12 cellular contexts compared by ENCODE assay signal in genomic region chr2:186422226-186422625, GRCh38.
DNase-seq lines count a peak whose midpoint lies in the region; ATAC-seq, FAIRE-seq and TF ChIP-seq lines count a peak whose summit lies in the region.
"Had no signal": no experiment of that assay in that cellular context is flagged by ENCODE, and none has a peak within 500 bp of the region (broad histone marks: within the 10 kb centered on the region; RNA-seq: fewer than 3 reads in every experiment).

No MANE protein-coding gene starts in this region.

- H3K9me3 Mint-ChIP-seq in activated CD4-positive, alpha-beta memory T cell treated with anti-CD3 and anti-CD28 coated beads for 36 hours = no peaks in the 10 kb centered on the region

- H3K36me3 ChIP-seq in HepG2 (replicated peaks in 1 of 2; ENCODE audit: control insufficient read depth in 1 of 2, insufficient read depth in 2 of 2, low read length in 2 of 2) = peaks cover 0 to 5% of the 10 kb centered on the region in 2 experiments; a peak in 1 of 5 replicates
- H3K36me3 ChIP-seq: HAP-1 had no signal

- DNase-seq in AG04449 (ENCODE audit: low read depth, low spot score) = peak; percentile 38
- peak; percentile 76 for DNase-seq in M059J (ENCODE audit: low read depth)
- DNase-seq in cardiac fibroblast (ENCODE audit: low read depth in 2 of 2) = peak; percentile 94 to 96
- DNase-seq in HepG2 (ENCODE audit: low spot score) = no peak
- DNase-seq in NCI-H2227 (lab: John Stamatoyannopoulos, UW; ENCODE audit: unreplicated experiment) = no peak
- DNase-seq in activated CD4-positive, alpha-beta T cell treated with anti-CD3 and anti-CD28 coated beads, Interleukin-2, amount 50 U/mL, for 4 hours = no peak
- no peak for DNase-seq in GM10266 (ENCODE audit: extremely low spot score)
- no peak for DNase-seq in activated CD4-positive, alpha-beta memory T cell treated with anti-CD3 and anti-CD28 coated beads for 36 hours
- DNase-seq: CD4-positive, CD25-positive, alpha-beta regulatory T cell had no signal

- no peak for TF ChIP-seq CTCF in AG04449 (IDR thresholded peaks at IDR 0.05; ENCODE audit: insufficient read depth, low read length, missing control alignments)
- TF ChIP-seq CTCF in cardiac fibroblast (IDR thresholded peaks at IDR 0.05; ENCODE audit: low read depth, low read length) = no peak
- TF ChIP-seq CTCF in HepG2 (CRISPR knock-in tag; IDR thresholded peaks at IDR 0.05) = no peak
- TF ChIP-seq CTCF in GM10266 (IDR thresholded peaks at IDR 0.05; ENCODE audit: control insufficient read depth, insufficient read depth, low read depth, missing control alignments) = no peak

- CTCF ChIA-PET in AG04449 (lab: Yijun Ruan, JAX) = no interaction called here
- CTCF ChIA-PET in HepG2 (lab: Yijun Ruan, JAX; ENCODE audit: low intra/inter-chr PET ratio, low total read pairs) = no interaction called here
- CTCF ChIA-PET in activated CD4-positive, alpha-beta memory T cell treated with anti-CD3 and anti-CD28 coated beads for 36 hours (lab: Charles Lee) = no interaction called here

- no peak overlapping the region for H3K4me2 ChIP-seq in HepG2 (ENCODE audit: low read depth, low read length)

- TF ChIP-seq RAD21 in HepG2 (CRISPR knock-in tag; IDR thresholded peaks at IDR 0.05) = no peak

- H3K27me3 Mint-ChIP-seq in activated CD4-positive, alpha-beta memory T cell treated with anti-CD3 and anti-CD28 coated beads for 36 hours = no peaks in the 10 kb centered on the region
- H3K27me3 Mint-ChIP-seq: CD4-positive, CD25-positive, alpha-beta regulatory T cell; progenitor cell of endocrine pancreas had no signal

- no peaks in the 10 kb centered on the region for H3K79me2 ChIP-seq in HepG2 (ENCODE audit: insufficient read depth, low read length)

- no peak overlapping the region for H3K27ac Mint-ChIP-seq in activated CD4-positive, alpha-beta memory T cell treated with anti-CD3 and anti-CD28 coated beads for 36 hours
- H3K27ac Mint-ChIP-seq: CD4-positive, CD25-positive, alpha-beta regulatory T cell; progenitor cell of endocrine pancreas had no signal

- FAIRE-seq in HepG2 (lab: Jason Lieb, UNC) = no peak

- no peak overlapping the region for H3K9ac ChIP-seq in HepG2 (ENCODE audit: insufficient read depth, low read depth, low read length)

- no peak overlapping the region for H3K27ac ChIP-seq in HepG2 (ENCODE audit: extremely low read length, insufficient read depth, low read length)

- H3K4me1 Mint-ChIP-seq in activated CD4-positive, alpha-beta memory T cell treated with anti-CD3 and anti-CD28 coated beads for 36 hours (ENCODE audit: low read depth) = peaks cover 9% of the 10 kb centered on the region

- TF ChIP-seq EP300 in HepG2 (IDR thresholded peaks at IDR 0.05; ENCODE audit: low read depth in 2 of 2, low read length in 2 of 2) = no peak
- TF ChIP-seq EP300 in HepG2 (CRISPR knock-in tag; IDR thresholded peaks at IDR 0.05; ENCODE audit: borderline replicate concordance) = no peak

- no peaks in the 10 kb centered on the region for H4K20me1 ChIP-seq in HepG2 (ENCODE audit: insufficient read depth, low read length)

- 94% methylated on average over 3 of the region's 3 CpGs for WGBS in HepG2 (ENCODE audit: low lambda C conversion rate)

- BruUV-seq in HepG2 (replicated peaks; lab: Mats Ljungman, UMichigan) = no TSS peak

- no peak overlapping the region for H2AFZ ChIP-seq in HepG2 (ENCODE audit: low read length)

- peaks cover 18% of the 10 kb centered on the region for H3K4me1 ChIP-seq in HepG2 (ENCODE audit: insufficient read depth, low read length)

- H3K36me3 Mint-ChIP-seq in activated CD4-positive, alpha-beta memory T cell treated with anti-CD3 and anti-CD28 coated beads for 36 hours = peaks cover 11% of the 10 kb centered on the region

- in situ Hi-C loops in HepG2 (cut with HindIII; ENCODE audit: extremely low pct_ligation_motif_present, low pct_unique_long_range_greater_than_20kb) = no loop called here

- H3K4me3 Mint-ChIP-seq in activated CD4-positive, alpha-beta memory T cell treated with anti-CD3 and anti-CD28 coated beads for 36 hours = no peak overlapping the region
- H3K4me3 Mint-ChIP-seq: CD4-positive, CD25-positive, alpha-beta regulatory T cell had no signal

- POLR2A ChIA-PET in AG04449 (lab: Yijun Ruan, JAX) = no interaction called here
- POLR2A ChIA-PET in HepG2 (lab: Yijun Ruan, JAX) = no interaction called here
- POLR2A ChIA-PET in activated CD4-positive, alpha-beta memory T cell treated with anti-CD3 and anti-CD28 coated beads for 36 hours (lab: Charles Lee) = no interaction called here

- no peaks in the 10 kb centered on the region for H3K9me3 ChIP-seq in HepG2 (ENCODE audit: low read length)
- H3K9me3 ChIP-seq: HAP-1 had no signal

- intact Hi-C loops in HepG2 (cut with micrococcal nuclease; ENCODE audit: unreplicated experiment) = no loop called here
- intact Hi-C loops in activated CD4-positive, alpha-beta memory T cell treated with anti-CD3 and anti-CD28 coated beads for 36 hours (cut with micrococcal nuclease) = no loop called here

- no peaks in the 10 kb centered on the region for H3K27me3 ChIP-seq in HepG2 (ENCODE audit: control insufficient read depth in 1 of 2, insufficient read depth in 2 of 2, low read length in 2 of 2)

- no peak for ATAC-seq in HepG2
- ATAC-seq: activated CD4-positive, CD25-positive, alpha-beta regulatory T cell treated with anti-CD3 and anti-CD28 coated beads, Interleukin-2, amount 50 U/mL, for 24 hours had no signal

- TF ChIP-seq POLR2A in HepG2 (IDR thresholded peaks at IDR 0.05; ENCODE audit: insufficient read depth in 1 of 2, low read depth in 2 of 2, low read length in 2 of 2) = no peak

- H3K4me3 ChIP-seq in AG04449 (ENCODE audit: low read depth, low read length) = no peak overlapping the region
- H3K4me3 ChIP-seq in cardiac fibroblast (replicated peaks in 1 of 2; ENCODE audit: low read depth in 2 of 2, low read length in 2 of 2) = no peak overlapping the region
- H3K4me3 ChIP-seq in HepG2 (replicated peaks in 1 of 3; ENCODE audit: insufficient read depth in 1 of 3, low read depth in 2 of 3, low read length in 3 of 3) = no peak overlapping the region
- H3K4me3 ChIP-seq: HAP-1 had no signal

TF ChIP-seq in HepG2, 621 proteins besides CTCF, POLR2A, EP300 and RAD21:
- TF ChIP-seq FOXJ3 (CRISPR knock-in tag; IDR thresholded peaks at IDR 0.05; ENCODE audit: borderline replicate concordance) (no peak), ZNF678 (CRISPR knock-in tag; IDR thresholded peaks at IDR 0.05) (no peak), CREB1 (IDR thresholded peaks at IDR 0.05) (0 out of 2 replicates have a peak, but pooled peaks have one; percentile 7), CREB1 (CRISPR knock-in tag; IDR thresholded peaks at IDR 0.05) (no peak)

Comparison
In these comparisons a context has a peak if more than half of its experiments do, and no peak if none do; other contexts are left out.
1. DNase-seq: peak in AG04449 (single experiment), M059J (single experiment) and cardiac fibroblast (2 of 2); none in HepG2 (single experiment), NCI-H2227 (single experiment), activated CD4-positive, alpha-beta T cell treated with anti-CD3 and anti-CD28 coated beads, Interleukin-2, amount 50 U/mL, for 4 hours (0 of 2), GM10266 (single experiment) and activated CD4-positive, alpha-beta memory T cell treated with anti-CD3 and anti-CD28 coated beads for 36 hours (single experiment).